1 cellular context compared by ENCODE assay signal in genomic region chr5:179406031-179406681, GRCh38.
TF ChIP-seq lines count a peak whose summit lies in the region.

No MANE protein-coding gene starts in this region.

TF ChIP-seq in HepG2, 621 proteins besides CTCF, POLR2A, EP300 and RAD21 (continued from another document):
- TF ChIP-seq HMGXB4 (CRISPR knock-in tag; IDR thresholded peaks at IDR 0.05; ENCODE audit: borderline replicate concordance in 1 of 2, low read depth in 1 of 2) (no peak), EED (CRISPR knock-in tag; IDR thresholded peaks at IDR 0.05) (no peak), ZBTB3 (CRISPR knock-in tag; IDR thresholded peaks at IDR 0.05; ENCODE audit: borderline replicate concordance, low read depth) (no peak), FOXA3 (CRISPR knock-in tag; IDR thresholded peaks at IDR 0.05) (no peak), RFX3 (CRISPR knock-in tag; IDR thresholded peaks at IDR 0.05) (no peak), THYN1 (CRISPR knock-in tag; IDR thresholded peaks at IDR 0.05; ENCODE audit: borderline replicate concordance, low read depth) (no peak), ZFP41 (CRISPR knock-in tag; IDR thresholded peaks at IDR 0.05; ENCODE audit: borderline replicate concordance) (no peak), ZBTB39 (CRISPR knock-in tag; IDR thresholded peaks at IDR 0.05) (no peak), ZNF567 (CRISPR knock-in tag; IDR thresholded peaks at IDR 0.05; ENCODE audit: borderline replicate concordance) (no peak), ZNF75D (CRISPR knock-in tag; IDR thresholded peaks at IDR 0.05; ENCODE audit: borderline replicate concordance) (no peak), ARID2 (CRISPR knock-in tag; IDR thresholded peaks at IDR 0.05; ENCODE audit: borderline replicate concordance) (no peak)
